In genomic region chr20:51731771-51732453, GRCh38 we compare ENCODE assay signal across 1 cellular context.
TF ChIP-seq lines count a peak whose summit lies in the region.

No MANE protein-coding gene starts in this region.

TF ChIP-seq in H1, 55 proteins besides CTCF, POLR2A, EP300 and RAD21:
- TF ChIP-seq SIX5 (IDR thresholded peaks at IDR 0.05; ENCODE audit: low read depth, low read length) = no peak
- no peak for TF ChIP-seq ZNF274 (IDR thresholded peaks at IDR 0.05; ENCODE audit: borderline replicate concordance, extremely low read depth, low read length)
- no peak for TF ChIP-seq ATF2 (IDR thresholded peaks at IDR 0.05; ENCODE audit: low read length)
- no peak for TF ChIP-seq TEAD4 (IDR thresholded peaks at IDR 0.05; ENCODE audit: low read depth, low read length)
- TF ChIP-seq CHD1 (IDR thresholded peaks at IDR 0.05; ENCODE audit: low read depth, low read length) = no peak
- TF ChIP-seq TBP (IDR thresholded peaks at IDR 0.05; ENCODE audit: low read depth, low read length) = no peak
- no peak for TF ChIP-seq POU5F1 (IDR thresholded peaks at IDR 0.05; ENCODE audit: low read depth, low read length)
- no peak for TF ChIP-seq SRF (IDR thresholded peaks at IDR 0.05; ENCODE audit: low read depth, low read length)
- no peak for TF ChIP-seq HDAC2 (IDR thresholded peaks at IDR 0.05; ENCODE audit: borderline replicate concordance in 1 of 2, low read depth in 2 of 2, low read length in 2 of 2)
- TF ChIP-seq PHF8 (conservative IDR thresholded peaks at IDR 0.05; ENCODE audit: low read depth, low read length) = no peak
- TF ChIP-seq EZH2 (IDR thresholded peaks at IDR 0.05; ENCODE audit: low read depth, low read length, severe bottlenecking) = no peak
- no peak for TF ChIP-seq SP1 (IDR thresholded peaks at IDR 0.05; ENCODE audit: low read depth, low read length)
- TF ChIP-seq ATF3 (IDR thresholded peaks at IDR 0.05; ENCODE audit: insufficient read depth, low read depth, low read length) = no peak
- TF ChIP-seq KDM1A (IDR thresholded peaks at IDR 0.05; ENCODE audit: borderline replicate concordance, low read length) = no peak
- no peak for TF ChIP-seq SP2 (IDR thresholded peaks at IDR 0.05; ENCODE audit: low read length)
- TF ChIP-seq JUND (IDR thresholded peaks at IDR 0.05; ENCODE audit: low read length) = no peak
- no peak for TF ChIP-seq BACH1 (IDR thresholded peaks at IDR 0.05; ENCODE audit: low read length)
